ENCODE assay signal across 30 cellular contexts in genomic region chr9:21945606-21946005, GRCh38. TPM values are rescaled to one million over a fixed set of nuclear protein-coding genes. Genes with fewer than 3 reads are reported as not detected.
"Had no signal": no experiment of that assay in that cellular context is flagged by ENCODE, and none has a peak within 500 bp of the region (broad histone marks: within the 10 kb centered on the region; RNA-seq: fewer than 3 reads in every experiment).

No MANE protein-coding gene starts in this region.

- ATAC-seq: naive thymus-derived CD8-positive, alpha-beta T cell; natural killer cell treated with Interleukin-12 subunit alpha and Interleukin-12 subunit beta and Interleukin-15 and Interleukin-18, amount 100 ng/mL, for 72 hours; psoas muscle; right cardiac atrium; stimulated activated effector memory CD8-positive, alpha-beta T cell treated with anti-CD3 and anti-CD28 coated beads, Interleukin-12 subunit alpha, Interleukin-12 subunit beta, amount 100 ng/mL, for 72 hours; stimulated activated naive B cell treated with anti-CD40 and anti-IgM and Interleukin-4, amounts not matched to agents 10 μg/mL and 1 μg/mL and 100 μg/mL, for 72 hours had no signal

- H3K9me3 ChIP-seq: ovary, psoas muscle, sigmoid colon, stomach, thoracic aorta, thyroid gland, upper lobe of left lung, vagina had no signal

- H3K36me3 Mint-ChIP-seq: natural killer cell treated with Interleukin-12 subunit alpha and Interleukin-12 subunit beta and Interleukin-15 and Interleukin-18, amount 100 ng/mL, for 72 hours; stimulated activated effector memory CD8-positive, alpha-beta T cell treated with anti-CD3 and anti-CD28 coated beads, Interleukin-12 subunit alpha, Interleukin-12 subunit beta, amount 100 ng/mL, for 72 hours had no signal

- FAIRE-seq: small intestine, urothelium cell line had no signal

- DNase-seq: naive thymus-derived CD8-positive, alpha-beta T cell; nephron progenitor cell; occipital lobe; ovary; posterior cingulate gyrus; psoas muscle; right cardiac atrium; sigmoid colon; small intestine; stimulated activated CD4-positive, alpha-beta T cell treated with anti-CD3 and anti-CD28 coated beads, Interleukin-15, amount 100 ng/mL, for 24 hours; stimulated activated CD4-positive, alpha-beta T cell treated with anti-CD3 and anti-CD28 coated beads, Interleukin-2, amount 100 ng/mL, for 24 hours; stimulated activated CD4-positive, alpha-beta T cell treated with anti-CD3 and anti-CD28 coated beads, Interleukin-2, amount 100 ng/mL, for 48 hours; stimulated activated CD4-positive, alpha-beta T cell treated with anti-CD3 and anti-CD28 coated beads, Interleukin-4, amount 100 ng/mL, for 24 hours; stimulated activated naive B cell treated with anti-CD40 and anti-IgM and Interleukin-4, amounts not matched to agents 10 μg/mL and 1 μg/mL and 100 μg/mL, for 72 hours; stimulated activated naive CD4-positive, alpha-beta T cell treated with Interleukin-2 at 50 U/mL for 16 hours; stomach; thyroid gland; trophoblast cell; upper lobe of left lung had no signal

- H3K9ac ChIP-seq: parathyroid adenoma had no signal

- H3K79me2 ChIP-seq: parathyroid adenoma had no signal

- H3K27me3 ChIP-seq: ovary, sigmoid colon, thyroid gland, tibial nerve, upper lobe of left lung, vagina had no signal

- H3K36me3 ChIP-seq: ovary, sigmoid colon, stomach, thoracic aorta, thyroid gland, tibial nerve, upper lobe of left lung, vagina had no signal

- H3K27ac ChIP-seq: ovary, parathyroid adenoma, psoas muscle, sigmoid colon, stomach, thoracic aorta, thyroid gland, tibial nerve, upper lobe of left lung, vagina had no signal

- H3K4me3 ChIP-seq: ovary, psoas muscle, sigmoid colon, stomach, thoracic aorta, thyroid gland, tibial nerve, upper lobe of left lung, vagina had no signal

- H3K27ac Mint-ChIP-seq: naive thymus-derived CD8-positive, alpha-beta T cell; natural killer cell treated with Interleukin-12 subunit alpha and Interleukin-12 subunit beta and Interleukin-15 and Interleukin-18, amount 100 ng/mL, for 72 hours; nephron progenitor cell; progenitor cell of endocrine pancreas; stimulated activated effector memory CD8-positive, alpha-beta T cell treated with anti-CD3 and anti-CD28 coated beads, Interleukin-12 subunit alpha, Interleukin-12 subunit beta, amount 100 ng/mL, for 72 hours; stimulated activated naive B cell treated with anti-CD40 and anti-IgM and Interleukin-4, amounts not matched to agents 10 μg/mL and 1 μg/mL and 100 μg/mL, for 72 hours; stimulated activated naive CD8-positive, alpha-beta T cell treated with anti-CD3 and anti-CD28 coated beads, Interleukin-15, Interleukin-2, amounts not matched to agents 100 ng/mL and 50 ng/mL, for 24 hours had no signal

- H3K9me3 Mint-ChIP-seq: natural killer cell treated with Interleukin-12 subunit alpha and Interleukin-12 subunit beta and Interleukin-15 and Interleukin-18, amount 100 ng/mL, for 72 hours; stimulated activated effector memory CD8-positive, alpha-beta T cell treated with anti-CD3 and anti-CD28 coated beads, Interleukin-12 subunit alpha, Interleukin-12 subunit beta, amount 100 ng/mL, for 72 hours had no signal

- H2AFZ ChIP-seq: parathyroid adenoma had no signal

- H3K4me1 Mint-ChIP-seq: nephron progenitor cell; neural crest cell; stimulated activated effector memory CD8-positive, alpha-beta T cell treated with anti-CD3 and anti-CD28 coated beads, Interleukin-12 subunit alpha, Interleukin-12 subunit beta, amount 100 ng/mL, for 72 hours had no signal

- H3K4me3 Mint-ChIP-seq: naive thymus-derived CD8-positive, alpha-beta T cell; natural killer cell treated with Interleukin-12 subunit alpha and Interleukin-12 subunit beta and Interleukin-15 and Interleukin-18, amount 100 ng/mL, for 72 hours; nephron progenitor cell; neural crest cell; stimulated activated effector memory CD8-positive, alpha-beta T cell treated with anti-CD3 and anti-CD28 coated beads, Interleukin-12 subunit alpha, Interleukin-12 subunit beta, amount 100 ng/mL, for 72 hours; stimulated activated naive B cell treated with anti-CD40 and anti-IgM and Interleukin-4, amounts not matched to agents 10 μg/mL and 1 μg/mL and 100 μg/mL, for 72 hours; stimulated activated naive CD8-positive, alpha-beta T cell treated with anti-CD3 and anti-CD28 coated beads, Interleukin-15, Interleukin-2, amounts not matched to agents 100 ng/mL and 50 ng/mL, for 24 hours had no signal

- H3K4me1 ChIP-seq: parathyroid adenoma, psoas muscle, sigmoid colon, stomach, thyroid gland, tibial nerve, upper lobe of left lung, vagina had no signal

RNA-seq across cellular contexts. Expression of gene CDKN2A, which starts 48.6 kb away (rescaled TPM):
- total RNA-seq: occipital lobe, progenitor cell of endocrine pancreas, skeletal muscle tissue had no signal

RNA-seq across cellular contexts. Expression of gene CDKN2B-AS1, which starts 49.0 kb away (rescaled TPM):
- total RNA-seq: progenitor cell of endocrine pancreas, thoracic aorta had no signal
- polyA plus RNA-seq: naive thymus-derived CD8-positive, alpha-beta T cell; psoas muscle had no signal
